Comparison of ENCODE assay signal across 11 cellular contexts in the genomic region with DNA sequence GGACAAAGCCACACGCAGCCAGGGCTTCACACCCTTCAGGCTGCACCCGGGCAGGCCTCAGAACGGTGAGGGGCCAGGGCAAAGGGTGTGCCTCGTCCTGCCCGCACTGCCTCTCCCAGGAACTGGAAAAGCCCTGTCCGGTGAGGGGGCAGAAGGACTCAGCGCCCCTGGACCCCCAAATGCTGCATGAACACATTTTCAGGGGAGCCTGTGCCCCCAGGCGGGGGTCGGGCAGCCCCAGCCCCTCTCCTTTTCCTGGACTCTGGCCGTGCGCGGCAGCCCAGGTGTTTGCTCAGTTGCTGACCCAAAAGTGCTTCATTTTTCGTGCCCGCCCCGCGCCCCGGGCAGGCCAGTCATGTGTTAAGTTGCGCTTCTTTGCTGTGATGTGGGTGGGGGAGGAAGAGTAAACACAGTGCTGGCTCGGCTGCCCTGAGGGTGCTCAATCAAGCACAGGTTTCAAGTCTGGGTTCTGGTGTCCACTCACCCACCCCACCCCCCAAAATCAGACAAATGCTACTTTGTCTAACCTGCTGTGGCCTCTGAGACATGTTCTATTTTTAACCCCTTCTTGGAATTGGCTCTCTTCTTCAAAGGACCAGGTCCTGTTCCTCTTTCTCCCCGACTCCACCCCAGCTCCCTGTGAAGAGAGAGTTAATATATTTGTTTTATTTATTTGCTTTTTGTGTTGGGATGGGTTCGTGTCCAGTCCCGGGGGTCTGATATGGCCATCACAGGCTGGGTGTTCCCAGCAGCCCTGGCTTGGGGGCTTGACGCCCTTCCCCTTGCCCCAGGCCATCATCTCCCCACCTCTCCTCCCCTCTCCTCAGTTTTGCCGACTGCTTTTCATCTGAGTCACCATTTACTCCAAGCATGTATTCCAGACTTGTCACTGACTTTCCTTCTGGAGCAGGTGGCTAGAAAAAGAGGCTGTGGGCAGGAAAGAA. TPM values are rescaled to one million over a fixed set of nuclear protein-coding genes. Genes with fewer than 3 reads are reported as not detected.
DNase-seq lines count a peak whose midpoint lies in the region; ATAC-seq, FAIRE-seq and TF ChIP-seq lines count a peak whose summit lies in the region.
"Had no signal": no experiment of that assay in that cellular context is flagged by ENCODE, and none has a peak within 500 bp of the region (broad histone marks: within the 10 kb centered on the region; RNA-seq: fewer than 3 reads in every experiment).

No MANE protein-coding gene starts in this region.

- 63 to 81% (median 69%) methylated on average over 19 to 24 of the region's 24 CpGs for WGBS in spleen, 5 donors

- no peaks in the 10 kb centered on the region for H3K27me3 Mint-ChIP-seq in effector memory CD8-positive, alpha-beta T cell

- peak overlapping the region; percentile 39 for H3K4me3 ChIP-seq in SJCRH30
- H3K4me3 ChIP-seq in spleen: no peak overlapping the region

- intact Hi-C loops in spleen (cut with DNase I; ENCODE audit: low total_unique reads): loop anchor here (5.0 kb wide), 1 partner anchor 122 kb away; a partner anchor contains a TSS

- no peaks in the 10 kb centered on the region for H3K9me3 Mint-ChIP-seq in effector memory CD8-positive, alpha-beta T cell
- H3K9me3 Mint-ChIP-seq in activated naive CD4-positive, alpha-beta T cell treated with anti-CD3 and anti-CD28 coated beads, Interleukin-2, amount 50 U/mL, for 72 hours: no peaks in the 10 kb centered on the region

- H3K4me1 ChIP-seq in SJCRH30 (peaks cover 45% of the 10 kb centered on the region), spleen (peaks cover 0 to 34% (median 6%) of the 10 kb centered on the region in 6 donors)

- H3K27ac Mint-ChIP-seq in effector memory CD8-positive, alpha-beta T cell: peak overlapping the region in 1 of 2 donors; percentile 10
- H3K27ac Mint-ChIP-seq in activated naive CD4-positive, alpha-beta T cell treated with anti-CD3 and anti-CD28 coated beads, Interleukin-2, amount 50 U/mL, for 72 hours: peak overlapping the region in 1 of 2 donors; percentile 50

- ATAC-seq in GM19452 (IDR thresholded peaks at IDR 0.05; ENCODE audit: unreplicated experiment): no peak
- no peak for ATAC-seq in effector memory CD8-positive, alpha-beta T cell (replicated peaks)
- no peak for ATAC-seq in activated naive CD4-positive, alpha-beta T cell treated with anti-CD3 and anti-CD28 coated beads, Interleukin-2, amount 50 U/mL, for 72 hours

- FAIRE-seq in GM12892 (lab: Jason Lieb, UNC): no peak

- DNase-seq in HT-29 (ENCODE audit: low spot score) (peak; percentile 68), SJCRH30 (peak; percentile 67 to 78), glomerular visceral epithelial cell (ENCODE audit: extremely low spot score) (peak; percentile 63), spleen (peak; percentile 66), GM12892 (ENCODE audit: insufficient read length) (no peak)
- no peak for DNase-seq in effector memory CD8-positive, alpha-beta T cell
- no peak for DNase-seq in activated naive CD4-positive, alpha-beta T cell treated with anti-CD3 and anti-CD28 coated beads, Interleukin-2, amount 50 U/mL, for 72 hours (ENCODE audit: low spot score in 2 of 2)
- DNase-seq: left cardiac atrium; stimulated activated naive CD4-positive, alpha-beta T cell treated with Interleukin-2 at 50 U/mL for 16 hours had no signal

- H3K27me3 ChIP-seq in SJCRH30 (no peaks in the 10 kb centered on the region), spleen (replicated peaks in 1 of 7) (peaks cover 0 to 15% (median 0%) of the 10 kb centered on the region in 7 donors)

- no peak for TF ChIP-seq CTCF in spleen (IDR thresholded peaks at IDR 0.05 in 8 of 11, conservative IDR thresholded peaks at IDR 0.05 in 3 of 11)

- no peak for TF ChIP-seq POLR2A in spleen (IDR thresholded peaks at IDR 0.05)
- TF ChIP-seq POLR2A in GM12892 (IDR thresholded peaks at IDR 0.05; ENCODE audit: low read depth, low read length): no peak

- H3K36me3 Mint-ChIP-seq in effector memory CD8-positive, alpha-beta T cell (ENCODE audit: insufficient read depth): peaks cover 4% of the 10 kb centered on the region
- H3K36me3 Mint-ChIP-seq in activated naive CD4-positive, alpha-beta T cell treated with anti-CD3 and anti-CD28 coated beads, Interleukin-2, amount 50 U/mL, for 72 hours: no peaks in the 10 kb centered on the region

- H3K36me3 ChIP-seq in SJCRH30 (peaks cover 7% of the 10 kb centered on the region; the same call in 1 of the 2 replicates), spleen (peaks cover 0 to 4% (median 0%) of the 10 kb centered on the region in 6 donors)

- H3K27ac ChIP-seq in SJCRH30 (peak overlapping the region; percentile 5; the same call in 1 of the 2 replicates), spleen (no peak overlapping the region)

- H3K9me3 ChIP-seq in SJCRH30 (replicated peaks) (no peaks in the 10 kb centered on the region), spleen (no peaks in the 10 kb centered on the region)

- no peak overlapping the region for H3K4me3 Mint-ChIP-seq in effector memory CD8-positive, alpha-beta T cell

- H3K4me1 Mint-ChIP-seq in effector memory CD8-positive, alpha-beta T cell (ENCODE audit: low read depth in 2 of 2): peaks cover 0 to 4% of the 10 kb centered on the region in 2 donors

RNA-seq across cellular contexts. Expression of a gene that starts 8.1 kb away (rescaled TPM):
- total RNA-seq in HT-29 (2014; rRNA removed; shearing (Covaris generic)): 54.6 and 61.1 TPM in 2 replicates
- total RNA-seq in SJCRH30 (2014; rRNA removed; shearing (Covaris generic)): 67.5 and 73.2 TPM in 2 replicates
- total RNA-seq in spleen: 1 to 10 TPM; 2.0 to 9.3 (median 3.1) TPM
- 1 to 10 TPM; 3.5 to 3.9 (median 3.5) TPM for polyA plus RNA-seq in spleen
- 2.4 TPM for polyA plus RNA-seq in GM12892 (2012; ENCODE audit: missing spikeins)
- 10 to 100 TPM; 20.5 to 23.9 TPM for total RNA-seq in activated naive CD4-positive, alpha-beta T cell treated with anti-CD3 and anti-CD28 coated beads, Interleukin-2, amount 50 U/mL, for 72 hours

RNA-seq across cellular contexts. Expression of a gene that starts 25.5 kb away (rescaled TPM):
- total RNA-seq in HT-29 (2014; rRNA removed; shearing (Covaris generic)): 1.1 and 1.4 TPM in 2 replicates
- total RNA-seq in SJCRH30 (2014; rRNA removed; shearing (Covaris generic)): 2.6 and 4.0 TPM in 2 replicates
- 1 to 10 TPM in 5 of 7 donors, under 1 TPM in 2; 0.79 to 2.9 (median 1.4) TPM for total RNA-seq in spleen
- polyA plus RNA-seq in spleen: under 1 TPM; 0.20 to 0.54 (median 0.46) TPM
- polyA plus RNA-seq in GM12892 (2012; ENCODE audit: missing spikeins): 0.25 TPM
- total RNA-seq in activated naive CD4-positive, alpha-beta T cell treated with anti-CD3 and anti-CD28 coated beads, Interleukin-2, amount 50 U/mL, for 72 hours: 1 to 10 TPM in 1 of 2 donors, under 1 TPM in 1; 0.39 to 3.9 TPM

RNA-seq across cellular contexts. Expression of a gene that starts 32.0 kb away (rescaled TPM):
- 0.13 TPM in 1 of 2 replicates, not detected in the other for total RNA-seq in HT-29 (2014; rRNA removed; shearing (Covaris generic))
- 5.8 and 5.9 TPM in 2 replicates for total RNA-seq in SJCRH30 (2014; rRNA removed; shearing (Covaris generic))
- total RNA-seq in spleen: not detected
- not detected for polyA plus RNA-seq in spleen
- not detected for polyA plus RNA-seq in GM12892 (2012; ENCODE audit: missing spikeins)
- not detected for total RNA-seq in activated naive CD4-positive, alpha-beta T cell treated with anti-CD3 and anti-CD28 coated beads, Interleukin-2, amount 50 U/mL, for 72 hours
- total RNA-seq: activated CD8-positive, alpha-beta memory T cell treated with anti-CD3 and anti-CD28 coated beads for 36 hours had no signal

Comparison
In these comparisons a context has a peak if more than half of its experiments do, and no peak if none do; other contexts are left out.
1. DNase-seq: peak in HT-29 (single experiment), SJCRH30 (2 of 2), glomerular visceral epithelial cell (single experiment) and spleen (single experiment); none in effector memory CD8-positive, alpha-beta T cell (0 of 3), GM12892 (single experiment) and activated naive CD4-positive, alpha-beta T cell treated with anti-CD3 and anti-CD28 coated beads, Interleukin-2, amount 50 U/mL, for 72 hours (0 of 2).